ENCODE assay signal across 10 cellular contexts in genomic region chr4:99979872-99980271, GRCh38.
"Had no signal": no experiment of that assay in that cellular context is flagged by ENCODE, and none has a peak within 500 bp of the region (broad histone marks: within the 10 kb centered on the region; RNA-seq: fewer than 3 reads in every experiment).

No MANE protein-coding gene starts in this region.

- H3K4me1 ChIP-seq: ascending aorta, colonic mucosa, lower lobe of right lung had no signal

- H3K27me3 ChIP-seq: ascending aorta, colonic mucosa, neutrophil had no signal

- H3K36me3 ChIP-seq: ascending aorta, colonic mucosa, lower lobe of right lung, neutrophil had no signal

- DNase-seq: activated effector memory CD4-positive, alpha-beta T cell treated with anti-CD3 and anti-CD28 coated beads, Interleukin-2, amount 50 U/mL, for 16 hours; activated T-cell treated with anti-CD3 and anti-CD28 coated beads, Interleukin-2, amount 50 U/mL, for 24 hours; colonic mucosa; left cardiac atrium; lower lobe of right lung; naive thymus-derived CD8-positive, alpha-beta T cell; posterior cingulate gyrus; small intestine had no signal

- H3K27ac ChIP-seq: ascending aorta, colonic mucosa, lower lobe of right lung, neutrophil had no signal

- H3K4me3 ChIP-seq: ascending aorta, colonic mucosa, lower lobe of right lung had no signal

- ATAC-seq: left cardiac atrium; lower lobe of right lung; naive thymus-derived CD8-positive, alpha-beta T cell had no signal

- H3K9me3 ChIP-seq: ascending aorta, colonic mucosa, lower lobe of right lung, neutrophil had no signal
